In genomic region chr7:152025077-152025936, GRCh38 we compare ENCODE assay signal across 8 cellular contexts. TPM values are rescaled to one million over a fixed set of nuclear protein-coding genes. Genes with fewer than 3 reads are reported as not detected.
A peak's percentile ranks its signal among the peaks of the same experiment; 100 is the strongest.
DNase-seq lines count a peak whose midpoint lies in the region; ATAC-seq and TF ChIP-seq lines count a peak whose summit lies in the region.

Gene GALNT11, plus strand, starts transcription at chr7:152025674. Its CDS starts 68,554 bp downstream, at chr7:152094228.

- H3K27ac Mint-ChIP-seq in activated CD4-positive, alpha-beta T cell treated with anti-CD3 and anti-CD28 coated beads, Interleukin-2, amount 10 ng/mL, durations not matched to agents 7 days and 5 days: peak within 1 kb of the TSS; percentile 91

- H3K9me3 Mint-ChIP-seq in activated CD4-positive, alpha-beta T cell treated with anti-CD3 and anti-CD28 coated beads, Interleukin-2, amount 10 ng/mL, durations not matched to agents 7 days and 5 days: peaks cover 4% of the 10 kb centered on the region

- peak within 1 kb of the TSS; percentile 73 to 86 for H3K27ac ChIP-seq in coronary artery

- H3K4me3 Mint-ChIP-seq in activated CD4-positive, alpha-beta T cell treated with anti-CD3 and anti-CD28 coated beads, Interleukin-2, amount 10 ng/mL, durations not matched to agents 7 days and 5 days: peak within 1 kb of the TSS; percentile 81

- CTCF ChIA-PET in activated CD4-positive, alpha-beta T cell treated with anti-CD3 and anti-CD28 coated beads, Interleukin-2, amount 10 ng/mL, durations not matched to agents 7 days and 5 days (lab: Charles Lee): no interaction called here

- DNase-seq in AG09309 (ENCODE audit: low read depth) (peak; percentile 11), NCI-H345 treated with DMSO at 0.1 percent for 48 hours (lab: John Stamatoyannopoulos, UW; ENCODE audit: unreplicated experiment) (peak; percentile 66), coronary artery (ENCODE audit: low spot score) (peak; percentile 88), left lobe of liver (ENCODE audit: low spot score) (peak; percentile 90)
- DNase-seq in activated CD4-positive, alpha-beta T cell treated with anti-CD3 and anti-CD28 coated beads, Interleukin-2, amount 10 ng/mL, durations not matched to agents 7 days and 5 days: peak; percentile 84
- peak; percentile 89 for DNase-seq in stimulated activated CD4-positive, alpha-beta T cell treated with anti-CD3 and anti-CD28 coated beads, Interleukin-2, amount 100 ng/mL, for 24 hours

- peaks cover 27% of the 10 kb centered on the region for H3K36me3 Mint-ChIP-seq in activated CD4-positive, alpha-beta T cell treated with anti-CD3 and anti-CD28 coated beads, Interleukin-2, amount 10 ng/mL, durations not matched to agents 7 days and 5 days (ENCODE audit: low read depth)

- H3K4me1 Mint-ChIP-seq in activated CD4-positive, alpha-beta T cell treated with anti-CD3 and anti-CD28 coated beads, Interleukin-2, amount 10 ng/mL, durations not matched to agents 7 days and 5 days: peaks cover 31% of the 10 kb centered on the region

- H3K4me3 ChIP-seq in AG09309 (ENCODE audit: control insufficient read depth, low read depth, low read length): peak within 1 kb of the TSS; percentile 87
- peak within 1 kb of the TSS; percentile 87 for H3K4me3 ChIP-seq in coronary artery

- POLR2A ChIA-PET in activated CD4-positive, alpha-beta T cell treated with anti-CD3 and anti-CD28 coated beads, Interleukin-2, amount 10 ng/mL, durations not matched to agents 7 days and 5 days (lab: Charles Lee): interaction anchor here (0.6 kb wide), 1 partner anchor 158 kb away, joined by 3 read pairs; no protein-coding TSS in a partner anchor

- no peaks in the 10 kb centered on the region for H3K27me3 Mint-ChIP-seq in activated CD4-positive, alpha-beta T cell treated with anti-CD3 and anti-CD28 coated beads, Interleukin-2, amount 10 ng/mL, durations not matched to agents 7 days and 5 days

- TF ChIP-seq CTCF in AG09309 (IDR thresholded peaks at IDR 0.05; ENCODE audit: control insufficient read depth, insufficient read depth, low read depth, low read length, missing control alignments): peak; percentile 37
- TF ChIP-seq CTCF in coronary artery (IDR thresholded peaks at IDR 0.05): no peak

- ATAC-seq in GM18870 (IDR thresholded peaks at IDR 0.05; ENCODE audit: unreplicated experiment): peak; percentile 88
- peak; percentile 94 for ATAC-seq in HG03108 (IDR thresholded peaks at IDR 0.05; ENCODE audit: unreplicated experiment)
- ATAC-seq in left lobe of liver: peak; percentile 98

RNA-seq across cellular contexts. Expression of gene GALNT11, which starts in this region (rescaled TPM):
- 10 to 100 TPM; 17.3 to 18.9 TPM for total RNA-seq in activated CD4-positive, alpha-beta T cell treated with anti-CD3 and anti-CD28 coated beads, Interleukin-2, amount 10 ng/mL, durations not matched to agents 7 days and 5 days
- total RNA-seq in left lobe of liver: 13.2 TPM

Comparison
In these comparisons a context has a peak if more than half of its experiments do, and no peak if none do; other contexts are left out.
1. Peak in every context shown above with its lines: DNase-seq, ATAC-seq, H3K4me3 ChIP-seq and H3K27ac ChIP-seq.
2. DNase-seq: peak in every context shown above with its lines; median percentile 90 in left lobe of liver; 89 in stimulated activated CD4-positive, alpha-beta T cell treated with anti-CD3 and anti-CD28 coated beads, Interleukin-2, amount 100 ng/mL, for 24 hours; 88 in coronary artery; 84 in activated CD4-positive, alpha-beta T cell treated with anti-CD3 and anti-CD28 coated beads, Interleukin-2, amount 10 ng/mL, durations not matched to agents 7 days and 5 days; 66 in NCI-H345 treated with DMSO at 0.1 percent for 48 hours; 11 in AG09309.